Comparison of ENCODE assay signal across 8 cellular contexts in the genomic region with DNA sequence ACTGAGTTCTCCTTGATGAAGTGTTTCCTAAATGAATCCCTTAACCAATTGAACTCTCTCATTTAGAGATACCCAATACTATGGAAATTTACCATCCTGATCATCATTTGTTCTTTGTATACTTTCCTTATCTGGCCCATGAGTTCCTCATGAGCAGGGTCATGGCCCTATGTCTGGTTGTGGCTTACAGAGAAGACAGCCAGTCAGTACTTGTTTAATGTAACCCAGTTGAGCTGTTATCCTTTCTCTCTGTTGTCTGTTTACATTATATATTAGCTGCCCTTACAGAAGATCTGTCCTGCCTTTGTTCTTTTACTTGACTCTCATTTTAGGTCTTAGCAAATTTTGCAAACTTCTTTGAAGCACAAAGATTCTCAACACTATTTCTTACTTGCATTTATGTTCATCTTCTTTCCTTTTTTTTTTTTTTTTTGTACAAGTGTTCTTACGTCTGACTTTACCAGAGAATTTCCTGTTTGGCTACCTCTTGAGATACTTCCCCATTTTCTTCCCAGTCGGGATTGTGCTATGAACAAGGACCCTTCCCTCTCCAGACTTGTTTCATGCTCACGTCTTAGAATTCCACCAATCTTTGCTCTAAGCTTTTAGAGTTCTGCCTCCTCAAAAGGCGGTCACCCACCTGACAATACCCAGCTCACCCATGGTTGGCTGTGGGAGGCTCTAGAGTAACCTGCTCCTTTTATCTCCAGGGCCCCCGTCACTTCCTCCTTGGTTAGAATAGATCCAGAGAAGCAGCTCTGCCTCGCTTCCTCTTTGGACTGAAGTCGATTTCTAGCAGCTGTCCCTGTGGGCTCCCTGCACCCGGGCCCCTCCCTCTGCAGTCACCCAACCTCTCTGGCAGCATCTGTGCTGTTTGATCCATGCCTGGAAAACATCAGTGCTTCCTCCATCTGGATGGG. TPM values are rescaled to one million over a fixed set of nuclear protein-coding genes. Genes with fewer than 3 reads are reported as not detected.
A peak's percentile ranks its signal among the peaks of the same experiment; 100 is the strongest.
DNase-seq lines count a peak whose midpoint lies in the region; ATAC-seq lines count a peak whose summit lies in the region.

No MANE protein-coding gene starts in this region.

- intact Hi-C loops in cardiac septum (cut with DNase I), result loop anchor here (5.0 to 10.0 kb wide), 2 partner anchors 50 to 102 kb away; no protein-coding TSS in a partner anchor

- ATAC-seq in T-helper 17 cell, result peak; percentile 94

- H3K4me3 Mint-ChIP-seq in T-helper 17 cell, result no peak overlapping the region

- no peak overlapping the region for H3K27ac Mint-ChIP-seq in T-helper 17 cell

- H3K4me1 Mint-ChIP-seq in T-helper 17 cell, result no peaks in the 10 kb centered on the region

- no peaks in the 10 kb centered on the region for H3K36me3 Mint-ChIP-seq in T-helper 17 cell (ENCODE audit: low read depth)

- DNase-seq in HuH-7 (ENCODE audit: low spot score) (peak; percentile 20), T-helper 17 cell (peak in 1 of 3 donors; percentile 7), cardiac septum (ENCODE audit: low spot score) (peak; percentile 81), HK-2 (ENCODE audit: unreplicated experiment) (no peak), SW480 (ENCODE audit: low spot score) (no peak), NCI-H2196 (lab: John Stamatoyannopoulos, UW; ENCODE audit: unreplicated experiment) (no peak), SHP77 (lab: John Stamatoyannopoulos, UW) (no peak)
- DNase-seq in stimulated activated CD8-positive, alpha-beta memory T cell treated with anti-CD3 and anti-CD28 coated beads, Interleukin-4, amount 100 ng/mL, for 48 hours, result peak; percentile 41

- H3K9me3 ChIP-seq in T-helper 17 cell (ENCODE audit: control insufficient read depth, low read length, poor library complexity, severe bottlenecking), result no peaks in the 10 kb centered on the region

- H3K27me3 Mint-ChIP-seq in T-helper 17 cell, result peaks cover 2% of the 10 kb centered on the region

RNA-seq across cellular contexts. Expression of a gene that starts 53.6 kb away (rescaled TPM):
- total RNA-seq in T-helper 17 cell (100 to 1,000 TPM in 1 of 2 donors, 10 to 100 TPM in 1; 97.0 to 110 TPM), cardiac septum (21.6 TPM)

Comparison
In these comparisons a context has a peak if more than half of its experiments do, and no peak if none do; other contexts are left out.
1. DNase-seq: peak in HuH-7 (single experiment), cardiac septum (single experiment) and stimulated activated CD8-positive, alpha-beta memory T cell treated with anti-CD3 and anti-CD28 coated beads, Interleukin-4, amount 100 ng/mL, for 48 hours (single experiment); none in HK-2 (single experiment), SW480 (single experiment), NCI-H2196 (single experiment) and SHP77 (0 of 2).